In genomic region chr2:232483923-232484627, GRCh38 we compare ENCODE assay signal across 26 cellular contexts. TPM values are rescaled to one million over a fixed set of nuclear protein-coding genes. Genes with fewer than 3 reads are reported as not detected.
"Had no signal": no experiment of that assay in that cellular context is flagged by ENCODE, and none has a peak within 500 bp of the region (broad histone marks: within the 10 kb centered on the region; RNA-seq: fewer than 3 reads in every experiment).

No MANE protein-coding gene starts in this region.

- H3K27ac Mint-ChIP-seq: activated B cell treated with CpG ODN at 0.5 μM for 24 hours; activated CD4-positive, alpha-beta T cell treated with anti-CD3 and anti-CD28 coated beads, Interleukin-2, amount 10 ng/mL, durations not matched to agents 7 days and 5 days; stimulated activated naive B cell treated with anti-CD40 and anti-IgM and Interleukin-4, amounts not matched to agents 10 μg/mL and 1 μg/mL and 100 μg/mL, for 72 hours had no signal

- DNase-seq: activated CD4-positive, alpha-beta T cell treated with anti-CD3 and anti-CD28 coated beads, Interleukin-2, amount 10 ng/mL, durations not matched to agents 7 days and 5 days; activated gamma-delta T cell; activated T-cell treated with anti-CD3 and anti-CD28 coated beads, Interleukin-2, amount 50 U/mL, for 4 hours; colonic mucosa; esophagus squamous epithelium; hippocampal formation; stimulated activated CD4-positive, alpha-beta T cell treated with anti-CD3 and anti-CD28 coated beads, Interleukin-15, amount 100 ng/mL, for 24 hours; stimulated activated CD4-positive, alpha-beta T cell treated with anti-CD3 and anti-CD28 coated beads, Interleukin-4, amount 100 ng/mL, for 1 hour; stimulated activated naive B cell treated with anti-CD40 and anti-IgM and Interleukin-4, amounts not matched to agents 10 μg/mL and 1 μg/mL and 100 μg/mL, for 72 hours; SW 1271; transverse colon had no signal

- H3K4me3 ChIP-seq: adrenal gland, cardiac muscle cell, colonic mucosa, esophagus squamous epithelium, pancreas, transverse colon had no signal

- H3K9me3 ChIP-seq: adrenal gland, colonic mucosa, esophagus squamous epithelium, pancreas, transverse colon had no signal

- H3K4me1 ChIP-seq: colonic mucosa, pancreas had no signal

- H3K4me3 Mint-ChIP-seq: activated B cell treated with CpG ODN at 0.5 μM for 24 hours; activated CD4-positive, alpha-beta T cell treated with anti-CD3 and anti-CD28 coated beads, Interleukin-2, amount 10 ng/mL, durations not matched to agents 7 days and 5 days; activated T-cell treated with anti-CD3 and anti-CD28 coated beads, Interleukin-2, amount 50 U/mL, for 4 hours; neural crest cell; stimulated activated naive B cell treated with anti-CD40 and anti-IgM and Interleukin-4, amounts not matched to agents 10 μg/mL and 1 μg/mL and 100 μg/mL, for 72 hours had no signal

- ATAC-seq: activated T-cell treated with anti-CD3 and anti-CD28 coated beads, Interleukin-2, amount 50 U/mL, for 4 hours; pancreas; stimulated activated naive B cell treated with anti-CD40 and anti-IgM and Interleukin-4, amounts not matched to agents 10 μg/mL and 1 μg/mL and 100 μg/mL, for 72 hours had no signal

- H3K36me3 Mint-ChIP-seq: stimulated activated naive B cell treated with anti-CD40 and anti-IgM and Interleukin-4, amounts not matched to agents 10 μg/mL and 1 μg/mL and 100 μg/mL, for 72 hours had no signal

- H3K36me3 ChIP-seq: adrenal gland, cardiac muscle cell, colonic mucosa, esophagus squamous epithelium, pancreas, transverse colon had no signal

- H3K9me3 Mint-ChIP-seq: activated B cell treated with CpG ODN at 0.5 μM for 24 hours; activated CD4-positive, alpha-beta T cell treated with anti-CD3 and anti-CD28 coated beads, Interleukin-2, amount 10 ng/mL, durations not matched to agents 7 days and 5 days; activated T-cell treated with anti-CD3 and anti-CD28 coated beads, Interleukin-2, amount 50 U/mL, for 4 hours; neural crest cell; stimulated activated naive B cell treated with anti-CD40 and anti-IgM and Interleukin-4, amounts not matched to agents 10 μg/mL and 1 μg/mL and 100 μg/mL, for 72 hours had no signal

- H3K27ac ChIP-seq: adrenal gland, cardiac muscle cell, colonic mucosa, esophagus squamous epithelium, pancreas, transverse colon had no signal

RNA-seq across cellular contexts. Expression of gene ECEL1, which starts 3.6 kb away (rescaled TPM):
- total RNA-seq: activated B cell treated with CpG ODN at 0.5 μM for 24 hours; activated CD4-positive, alpha-beta T cell treated with anti-CD3 and anti-CD28 coated beads, Interleukin-2, amount 10 ng/mL, durations not matched to agents 7 days and 5 days; fibroblast of villous mesenchyme; glomerular endothelial cell; SK-MEL-5; transverse colon had no signal

RNA-seq across cellular contexts. Expression of gene ALPI, which starts 28.1 kb away (rescaled TPM):
- total RNA-seq: activated B cell treated with CpG ODN at 0.5 μM for 24 hours; activated CD4-positive, alpha-beta T cell treated with anti-CD3 and anti-CD28 coated beads, Interleukin-2, amount 10 ng/mL, durations not matched to agents 7 days and 5 days; activated CD8-positive, alpha-beta memory T cell treated with anti-CD3 and anti-CD28 coated beads for 36 hours; activated T-cell treated with anti-CD3 and anti-CD28 coated beads, Interleukin-2, amount 50 U/mL, for 4 hours; adrenal gland; cardiac muscle cell; esophagus squamous epithelium; fibroblast of villous mesenchyme; glomerular endothelial cell; kidney epithelial cell; liver; neural crest cell; pancreas; renal cortical epithelial cell; SK-MEL-5; skeletal muscle tissue; T-helper 2 cell treated with Interferon-gamma antibody and Interleukin-4, amounts not matched to agents 100 ng/mL and 5 ng/mL, for 36 hours had no signal

RNA-seq across cellular contexts. Expression of gene PRSS56, which starts 36.1 kb away (rescaled TPM):
- total RNA-seq: activated B cell treated with CpG ODN at 0.5 μM for 24 hours; activated CD4-positive, alpha-beta T cell treated with anti-CD3 and anti-CD28 coated beads, Interleukin-2, amount 10 ng/mL, durations not matched to agents 7 days and 5 days; activated CD8-positive, alpha-beta memory T cell treated with anti-CD3 and anti-CD28 coated beads for 36 hours; activated T-cell treated with anti-CD3 and anti-CD28 coated beads, Interleukin-2, amount 50 U/mL, for 4 hours; cardiac muscle cell; colonic mucosa; esophagus squamous epithelium; fibroblast of villous mesenchyme; glomerular endothelial cell; kidney epithelial cell; liver; mesenteric fat pad; pancreas; renal cortical epithelial cell; SK-MEL-5; T-helper 2 cell treated with Interferon-gamma antibody and Interleukin-4, amounts not matched to agents 100 ng/mL and 5 ng/mL, for 36 hours; transverse colon had no signal

RNA-seq across cellular contexts. Expression of gene CHRND, which starts 41.9 kb away (rescaled TPM):
- total RNA-seq: activated B cell treated with CpG ODN at 0.5 μM for 24 hours; activated CD4-positive, alpha-beta T cell treated with anti-CD3 and anti-CD28 coated beads, Interleukin-2, amount 10 ng/mL, durations not matched to agents 7 days and 5 days; activated CD8-positive, alpha-beta memory T cell treated with anti-CD3 and anti-CD28 coated beads for 36 hours; activated T-cell treated with anti-CD3 and anti-CD28 coated beads, Interleukin-2, amount 50 U/mL, for 4 hours; colonic mucosa; esophagus squamous epithelium; fibroblast of villous mesenchyme; glomerular endothelial cell; kidney epithelial cell; liver; mesenteric fat pad; renal cortical epithelial cell; T-helper 2 cell treated with Interferon-gamma antibody and Interleukin-4, amounts not matched to agents 100 ng/mL and 5 ng/mL, for 36 hours; transverse colon had no signal

RNA-seq across cellular contexts. Expression of gene CHRNG, which starts 55.4 kb away (rescaled TPM):
- total RNA-seq: activated B cell treated with CpG ODN at 0.5 μM for 24 hours; activated CD4-positive, alpha-beta T cell treated with anti-CD3 and anti-CD28 coated beads, Interleukin-2, amount 10 ng/mL, durations not matched to agents 7 days and 5 days; activated CD8-positive, alpha-beta memory T cell treated with anti-CD3 and anti-CD28 coated beads for 36 hours; activated T-cell treated with anti-CD3 and anti-CD28 coated beads, Interleukin-2, amount 50 U/mL, for 4 hours; adrenal gland; cardiac muscle cell; colonic mucosa; esophagus squamous epithelium; fibroblast of villous mesenchyme; glomerular endothelial cell; kidney epithelial cell; liver; mesenteric fat pad; neural crest cell; pancreas; renal cortical epithelial cell; SK-MEL-5; T-helper 2 cell treated with Interferon-gamma antibody and Interleukin-4, amounts not matched to agents 100 ng/mL and 5 ng/mL, for 36 hours; transverse colon had no signal
